12 cellular contexts compared by ENCODE assay signal in genomic region chr1:209411491-209411929, GRCh38.
DNase-seq lines count a peak whose midpoint lies in the region; ATAC-seq and TF ChIP-seq lines count a peak whose summit lies in the region.
"Had no signal": no experiment of that assay in that cellular context is flagged by ENCODE, and none has a peak within 500 bp of the region (broad histone marks: within the 10 kb centered on the region; RNA-seq: fewer than 3 reads in every experiment).

No MANE protein-coding gene starts in this region.

- H3K9me3 Mint-ChIP-seq in endodermal cell (no peaks in the 10 kb centered on the region), mesothelial cell of epicardium (no peaks in the 10 kb centered on the region)
- no peaks in the 10 kb centered on the region for H3K9me3 Mint-ChIP-seq in activated CD4-positive, alpha-beta T cell treated with anti-CD3 and anti-CD28 coated beads for 36 hours (ENCODE audit: low read depth)
- H3K9me3 Mint-ChIP-seq: activated CD4-positive, alpha-beta T cell treated with anti-CD3 and anti-CD28 coated beads, Interleukin-2, amount 10 ng/mL, durations not matched to agents 7 days and 5 days had no signal

- H3K79me2 ChIP-seq in ACC112 (ENCODE audit: control insufficient read depth, insufficient read depth, low read length, unreplicated experiment): no peaks in the 10 kb centered on the region

- H3K27ac Mint-ChIP-seq in endodermal cell (no peak overlapping the region), mesothelial cell of epicardium (peak overlapping the region; percentile 87)
- H3K27ac Mint-ChIP-seq in activated CD4-positive, alpha-beta T cell treated with anti-CD3 and anti-CD28 coated beads for 36 hours: no peak overlapping the region
- H3K27ac Mint-ChIP-seq: activated CD4-positive, alpha-beta T cell treated with anti-CD3 and anti-CD28 coated beads, Interleukin-2, amount 10 ng/mL, durations not matched to agents 7 days and 5 days had no signal

- H3K27me3 Mint-ChIP-seq in endodermal cell (ENCODE audit: insufficient read depth) (peaks cover 28% of the 10 kb centered on the region), mesothelial cell of epicardium (ENCODE audit: low read depth) (no peaks in the 10 kb centered on the region)
- H3K27me3 Mint-ChIP-seq in activated CD4-positive, alpha-beta T cell treated with anti-CD3 and anti-CD28 coated beads for 36 hours: peaks cover 33% of the 10 kb centered on the region

- H3K4me1 ChIP-seq in ACC112 (ENCODE audit: control insufficient read depth, insufficient read depth, low read length, unreplicated experiment): peaks cover 34% of the 10 kb centered on the region
- peaks cover 3% of the 10 kb centered on the region for H3K4me1 ChIP-seq in endodermal cell (ENCODE audit: control insufficient read depth, insufficient read depth, low read length)
- H3K4me1 ChIP-seq: BLaER1 had no signal

- DNase-seq in NCI-H1105 treated with DMSO at 0.1 percent for 48 hours (lab: John Stamatoyannopoulos, UW): peak; percentile 37
- DNase-seq in endodermal cell: no peak
- no peak for DNase-seq in mesothelial cell of epicardium (ENCODE audit: low spot score in 2 of 2, unreplicated experiment in 2 of 2)
- no peak for DNase-seq in activated CD4-positive, alpha-beta T cell treated with anti-CD3 and anti-CD28 coated beads for 36 hours
- DNase-seq in ecto neural progenitor cell (ENCODE audit: low spot score): no peak
- DNase-seq: activated CD4-positive, alpha-beta T cell treated with anti-CD3 and anti-CD28 coated beads, Interleukin-2, amount 10 ng/mL, durations not matched to agents 7 days and 5 days; stimulated activated CD4-positive, alpha-beta T cell treated with anti-CD3 and anti-CD28 coated beads, Interleukin-15, amount 100 ng/mL, for 24 hours had no signal

- intact Hi-C loops in activated CD4-positive, alpha-beta T cell treated with anti-CD3 and anti-CD28 coated beads for 36 hours (cut with DNase I, micrococcal nuclease): no loop called here

- H3K36me3 Mint-ChIP-seq in endodermal cell (ENCODE audit: low read depth): no peaks in the 10 kb centered on the region
- H3K36me3 Mint-ChIP-seq in mesothelial cell of epicardium: no peaks in the 10 kb centered on the region
- H3K36me3 Mint-ChIP-seq in activated CD4-positive, alpha-beta T cell treated with anti-CD3 and anti-CD28 coated beads for 36 hours (ENCODE audit: low read depth): no peaks in the 10 kb centered on the region

- TF ChIP-seq CTCF in endodermal cell (conservative IDR thresholded peaks at IDR 0.05): no peak
- TF ChIP-seq CTCF in mesothelial cell of epicardium (IDR thresholded peaks at IDR 0.05; ENCODE audit: unreplicated experiment): no peak

- CTCF ChIA-PET in activated CD4-positive, alpha-beta T cell treated with anti-CD3 and anti-CD28 coated beads for 36 hours (lab: Charles Lee): no interaction called here

- ATAC-seq in activated CD4-positive, alpha-beta T cell treated with anti-CD3 and anti-CD28 coated beads for 36 hours: no peak
- ATAC-seq in HG03196 (IDR thresholded peaks at IDR 0.05; ENCODE audit: unreplicated experiment) (no peak), HG02763 (IDR thresholded peaks at IDR 0.05; ENCODE audit: unreplicated experiment) (no peak)

- POLR2A ChIA-PET in activated CD4-positive, alpha-beta T cell treated with anti-CD3 and anti-CD28 coated beads for 36 hours (lab: Charles Lee): interaction anchor here (0.5 kb wide), 1 partner anchor 1189 kb away, joined by 3 read pairs; no protein-coding TSS in a partner anchor

- H2AFZ ChIP-seq in ACC112 (ENCODE audit: low read length, unreplicated experiment): peak overlapping the region; percentile 78

- H3K36me3 ChIP-seq in ACC112 (ENCODE audit: insufficient read depth, low read length) (no peaks in the 10 kb centered on the region), endodermal cell (ENCODE audit: control insufficient read depth, insufficient read depth, low read length) (no peaks in the 10 kb centered on the region)
- H3K36me3 ChIP-seq: BLaER1, cardiac muscle cell had no signal

- WGBS in endodermal cell (ENCODE audit: insufficient coverage in 1 of 2, insufficient read length in 1 of 2), 2 experiments: 89% methylated on average over 3 of the region's 3 CpGs; no CpG with 5 or more reads in 1 of the 2 experiments

- H3K4me3 ChIP-seq in ACC112 (ENCODE audit: low read depth, low read length) (no peak overlapping the region), endodermal cell (ENCODE audit: low read length) (no peak overlapping the region)
- H3K4me3 ChIP-seq: BLaER1, cardiac muscle cell had no signal

- H3K27ac ChIP-seq in ACC112 (ENCODE audit: low read depth, low read length): peak overlapping the region; percentile 30
- peak overlapping the region; percentile 24 for H3K27ac ChIP-seq in endodermal cell (ENCODE audit: low read depth, low read length)
- H3K27ac ChIP-seq: BLaER1, cardiac muscle cell had no signal

- no peaks in the 10 kb centered on the region for H3K9me3 ChIP-seq in endodermal cell (ENCODE audit: control insufficient read depth, low read length)
- H3K9me3 ChIP-seq: BLaER1 had no signal

- H3K4me1 Mint-ChIP-seq in endodermal cell: peaks cover 23% of the 10 kb centered on the region
- peaks cover 33% of the 10 kb centered on the region for H3K4me1 Mint-ChIP-seq in mesothelial cell of epicardium
- H3K4me1 Mint-ChIP-seq in activated CD4-positive, alpha-beta T cell treated with anti-CD3 and anti-CD28 coated beads for 36 hours: no peaks in the 10 kb centered on the region
- H3K4me1 Mint-ChIP-seq: activated CD4-positive, alpha-beta T cell treated with anti-CD3 and anti-CD28 coated beads, Interleukin-2, amount 10 ng/mL, durations not matched to agents 7 days and 5 days had no signal

- H3K9ac ChIP-seq in endodermal cell (ENCODE audit: extremely low read depth, low read length, poor library complexity, severe bottlenecking): no peak overlapping the region
- H3K9ac ChIP-seq: BLaER1 had no signal

- no peak overlapping the region for H3K4me3 Mint-ChIP-seq in endodermal cell
- no peak overlapping the region for H3K4me3 Mint-ChIP-seq in mesothelial cell of epicardium
- no peak overlapping the region for H3K4me3 Mint-ChIP-seq in activated CD4-positive, alpha-beta T cell treated with anti-CD3 and anti-CD28 coated beads for 36 hours
- H3K4me3 Mint-ChIP-seq: activated CD4-positive, alpha-beta T cell treated with anti-CD3 and anti-CD28 coated beads, Interleukin-2, amount 10 ng/mL, durations not matched to agents 7 days and 5 days had no signal

- no peaks in the 10 kb centered on the region for H3K27me3 ChIP-seq in ACC112 (ENCODE audit: insufficient read depth, low read length)
- H3K27me3 ChIP-seq in endodermal cell (ENCODE audit: control insufficient read depth, insufficient read depth, low read length, poor library complexity, severe bottlenecking): no peaks in the 10 kb centered on the region
- H3K27me3 ChIP-seq: BLaER1, cardiac muscle cell had no signal
